In the genomic region with DNA sequence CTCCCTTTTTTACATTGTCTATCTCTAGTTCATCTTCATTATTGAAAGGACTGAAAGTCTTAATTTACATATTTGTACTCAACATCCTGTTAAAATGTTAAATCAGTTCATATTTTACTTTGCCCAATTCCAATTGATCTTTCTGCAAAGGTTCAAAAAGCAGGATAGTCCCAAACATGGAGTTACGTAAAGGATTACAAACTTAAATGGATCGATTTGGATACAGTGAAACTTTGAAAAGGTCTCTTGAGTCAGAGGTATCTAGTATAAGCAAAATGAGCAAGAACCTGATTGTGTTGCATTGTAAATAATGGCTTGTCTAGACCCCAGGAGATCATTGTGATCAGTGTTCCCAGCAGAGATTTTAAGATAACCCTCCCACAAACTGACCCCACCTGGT, we compare ENCODE assay signal across 9 cellular contexts. TPM values are rescaled to one million over a fixed set of nuclear protein-coding genes. Genes with fewer than 3 reads are reported as not detected.
"Had no signal": no experiment of that assay in that cellular context is flagged by ENCODE, and none has a peak within 500 bp of the region (broad histone marks: within the 10 kb centered on the region; RNA-seq: fewer than 3 reads in every experiment).

No MANE protein-coding gene starts in this region.

- ATAC-seq: K562 had no signal

- DNase-seq: GOT3, H9, HCEC 1CT, IMR-90, KG1 had no signal

- FAIRE-seq: H54, K562 had no signal

- H3K4me3 ChIP-seq: K562 had no signal

- H3K27ac ChIP-seq: HL-60 had no signal

RNA-seq across cellular contexts. Expression of gene DAPL1, which starts 4.1 kb away (rescaled TPM):
- total RNA-seq: H9, HT1080, IMR-90, K562 had no signal
- polyA plus RNA-seq: IMR-90, K562 had no signal
